ENCODE assay signal across 19 cellular contexts in the genomic region with DNA sequence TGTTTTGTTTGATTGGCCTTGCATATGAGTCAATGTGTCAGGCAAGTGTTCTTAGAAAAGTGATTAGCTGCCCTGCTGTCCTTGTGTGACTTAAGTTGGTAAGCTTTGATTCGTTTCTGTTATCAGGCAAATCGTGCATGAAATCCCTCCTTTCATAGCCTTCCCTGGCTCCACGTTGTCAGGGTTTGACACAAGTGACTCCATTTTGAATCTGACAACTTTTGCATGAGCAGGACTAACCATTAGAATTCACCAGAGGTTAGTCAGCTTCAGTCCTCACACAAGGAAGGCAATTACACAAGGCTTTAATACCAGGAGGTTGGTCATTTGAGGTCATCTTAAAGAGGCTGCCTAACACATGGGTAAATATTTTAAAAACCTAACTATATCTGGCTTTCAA.
"Had no signal": no experiment of that assay in that cellular context is flagged by ENCODE, and none has a peak within 500 bp of the region (broad histone marks: within the 10 kb centered on the region; RNA-seq: fewer than 3 reads in every experiment).

No MANE protein-coding gene starts in this region.

- H3K4me1 Mint-ChIP-seq: T-cell had no signal

- H3K27ac Mint-ChIP-seq: T-cell had no signal

- H3K4me3 Mint-ChIP-seq: T-cell had no signal

- ATAC-seq: HepG2, T-cell had no signal

- FAIRE-seq: HepG2 had no signal

- DNase-seq: IMR-90, Kasumi-1, NCI-H1092, NCI-H1105 treated with DMSO at 0.1 percent for 48 hours, NCI-H1417 treated with DMSO at 0.1 percent for 48 hours, NCI-H146, NCI-H1694 treated with DMSO at 0.1 percent for 48 hours, NCI-H1930, NCI-H2081, NCI-H2107, NCI-H2227 treated with DMSO at 0.1 percent for 48 hours, NCI-H524, NCI-H526 treated with DMSO at 0.1 percent for 48 hours, NCI-H774, SHP77, SK-N-SH, SW 1271, T-cell had no signal

- H3K27me3 Mint-ChIP-seq: T-cell had no signal
